Comparison of ENCODE assay signal across 28 cellular contexts in the genomic region with DNA sequence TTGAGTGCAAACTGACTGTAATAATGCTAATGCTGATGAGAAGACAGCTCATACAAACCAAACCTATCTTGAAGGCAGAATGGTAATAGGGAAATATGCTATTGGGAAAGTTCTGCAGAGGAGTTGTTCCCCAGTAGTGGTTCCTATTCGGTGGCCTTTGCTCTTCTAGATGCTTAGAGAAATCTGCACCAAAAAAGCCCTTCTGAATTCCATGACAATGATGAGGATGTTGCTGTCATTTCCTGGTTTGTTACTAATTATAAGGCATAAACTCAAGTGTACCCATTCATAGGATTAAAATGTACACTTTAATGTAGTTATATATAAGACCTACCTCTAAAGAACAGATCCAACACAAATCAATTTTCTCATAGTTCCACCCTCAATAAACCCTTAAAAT. TPM values are rescaled to one million over a fixed set of nuclear protein-coding genes. Genes with fewer than 3 reads are reported as not detected.
DNase-seq lines count a peak whose midpoint lies in the region; ATAC-seq, FAIRE-seq and TF ChIP-seq lines count a peak whose summit lies in the region.
"Had no signal": no experiment of that assay in that cellular context is flagged by ENCODE, and none has a peak within 500 bp of the region (broad histone marks: within the 10 kb centered on the region; RNA-seq: fewer than 3 reads in every experiment).

No MANE protein-coding gene starts in this region.

- no peak for FAIRE-seq in GM12891 (lab: Jason Lieb, UNC)

- no peaks in the 10 kb centered on the region for H3K4me1 Mint-ChIP-seq in activated CD8-positive, alpha-beta memory T cell treated with anti-CD3 and anti-CD28 coated beads, Interleukin-2, amount 10 ng/mL, durations not matched to agents 7 days and 5 days
- peaks cover 26% of the 10 kb centered on the region for H3K4me1 Mint-ChIP-seq in HFFc6 (ENCODE audit: low read depth)
- H3K4me1 Mint-ChIP-seq: B cell; CD8-positive, alpha-beta memory T cell had no signal

- CTCF ChIA-PET in activated CD8-positive, alpha-beta memory T cell treated with anti-CD3 and anti-CD28 coated beads, Interleukin-2, amount 10 ng/mL, durations not matched to agents 7 days and 5 days (lab: Charles Lee), result interaction anchor here (1.5 kb wide), 1 partner anchor 13 kb away, joined by 3 read pairs; no protein-coding TSS in a partner anchor

- peaks cover 24% of the 10 kb centered on the region for H3K36me3 Mint-ChIP-seq in activated CD8-positive, alpha-beta memory T cell treated with anti-CD3 and anti-CD28 coated beads, Interleukin-2, amount 10 ng/mL, durations not matched to agents 7 days and 5 days
- H3K36me3 Mint-ChIP-seq in HFFc6 (ENCODE audit: low read depth), result peaks cover 57% of the 10 kb centered on the region

- H3K4me3 ChIP-seq in uterus, result no peak overlapping the region

- TF ChIP-seq CTCF in HFFc6 (IDR thresholded peaks at IDR 0.05) (no peak), uterus (IDR thresholded peaks at IDR 0.05) (no peak)

- H3K9me3 Mint-ChIP-seq in activated CD8-positive, alpha-beta memory T cell treated with anti-CD3 and anti-CD28 coated beads, Interleukin-2, amount 10 ng/mL, durations not matched to agents 7 days and 5 days (ENCODE audit: low read depth), result no peaks in the 10 kb centered on the region
- H3K9me3 Mint-ChIP-seq in HFFc6, result no peaks in the 10 kb centered on the region
- H3K9me3 Mint-ChIP-seq: CD8-positive, alpha-beta memory T cell had no signal

- H3K27ac Mint-ChIP-seq in activated CD8-positive, alpha-beta memory T cell treated with anti-CD3 and anti-CD28 coated beads, Interleukin-2, amount 10 ng/mL, durations not matched to agents 7 days and 5 days, result peak overlapping the region; percentile 36
- peak overlapping the region; percentile 49 for H3K27ac Mint-ChIP-seq in HFFc6
- H3K27ac Mint-ChIP-seq: B cell had no signal

- no peaks in the 10 kb centered on the region for H3K4me1 ChIP-seq in uterus

- ATAC-seq in activated CD8-positive, alpha-beta memory T cell treated with anti-CD3 and anti-CD28 coated beads, Interleukin-2, amount 10 ng/mL, durations not matched to agents 7 days and 5 days, result no peak
- ATAC-seq: HCT116, Panc1 had no signal

- H3K4me3 Mint-ChIP-seq in activated CD8-positive, alpha-beta memory T cell treated with anti-CD3 and anti-CD28 coated beads, Interleukin-2, amount 10 ng/mL, durations not matched to agents 7 days and 5 days, result no peak overlapping the region
- H3K4me3 Mint-ChIP-seq in HFFc6, result peak overlapping the region; percentile 40; the same call in 1 of the 2 replicates
- H3K4me3 Mint-ChIP-seq: B cell; CD8-positive, alpha-beta memory T cell had no signal

- intact Hi-C loops in uterus (cut with DNase I; ENCODE audit: low total_unique reads), result no loop called here

- no peaks in the 10 kb centered on the region for H3K36me3 ChIP-seq in uterus

- no peaks in the 10 kb centered on the region for H3K9me3 ChIP-seq in uterus
- H3K9me3 ChIP-seq: SK-N-SH had no signal

- no peaks in the 10 kb centered on the region for H3K27me3 ChIP-seq in uterus

- TF ChIP-seq POLR2A in GM12891 (IDR thresholded peaks at IDR 0.05; ENCODE audit: low read depth, low read length), result no peak
- no peak for TF ChIP-seq POLR2A in uterus (IDR thresholded peaks at IDR 0.05)

- H3K27ac ChIP-seq in uterus, result no peak overlapping the region
- H3K27ac ChIP-seq: 22Rv1, C4-2B, HL-60 had no signal

- no peak for DNase-seq in activated CD8-positive, alpha-beta memory T cell treated with anti-CD3 and anti-CD28 coated beads, Interleukin-2, amount 10 ng/mL, durations not matched to agents 7 days and 5 days
- no peak for DNase-seq in activated CD8-positive, alpha-beta memory T cell treated with anti-CD3 and anti-CD28 coated beads for 24 hours
- DNase-seq in HFFc6 (peak; percentile 8), dermis blood vessel endothelial cell (peak; percentile 5), GM12891 (ENCODE audit: insufficient read length, low spot score) (no peak), OCI-M2 (lab: John Stamatoyannopoulos, UW; ENCODE audit: unreplicated experiment) (no peak), uterus (no peak)
- DNase-seq: CD8-positive, alpha-beta memory T cell; DMS 273 treated with DMSO at 0.1 percent for 48 hours; DMS79; GOT3; Karpas-422; MV-4-11; NCI-H1105; NCI-H146; NCI-H1930; NCI-H446; NCI-H524 treated with DMSO at 0.1 percent for 48 hours; NCI-H82; SHP77 treated with DMSO at 0.1 percent for 48 hours; SK-N-SH; SW 1271 had no signal

- no peaks in the 10 kb centered on the region for H3K27me3 Mint-ChIP-seq in activated CD8-positive, alpha-beta memory T cell treated with anti-CD3 and anti-CD28 coated beads, Interleukin-2, amount 10 ng/mL, durations not matched to agents 7 days and 5 days
- H3K27me3 Mint-ChIP-seq in HFFc6 (ENCODE audit: insufficient read depth), result no peaks in the 10 kb centered on the region; the same call in 1 of the 2 replicates
- H3K27me3 Mint-ChIP-seq: B cell; CD8-positive, alpha-beta memory T cell had no signal

TF ChIP-seq in GM12891, 5 proteins besides CTCF, POLR2A, EP300 and RAD21:
- TF ChIP-seq POU2F2 (IDR thresholded peaks at IDR 0.05; ENCODE audit: low read depth, low read length) (no peak), PAX5 (IDR thresholded peaks at IDR 0.05; ENCODE audit: insufficient read depth, low read length, severe bottlenecking) (no peak), POLR2AphosphoS5 (IDR thresholded peaks at IDR 0.05; ENCODE audit: low read depth, low read length) (no peak), SPI1 (IDR thresholded peaks at IDR 0.05; ENCODE audit: low read depth, low read length) (no peak), TAF1 (IDR thresholded peaks at IDR 0.05; ENCODE audit: low read depth, low read length) (no peak)

RNA-seq across cellular contexts. Expression of a gene that starts 30.1 kb away (rescaled TPM):
- 10 to 100 TPM; 38.9 to 46.9 TPM for total RNA-seq in activated CD8-positive, alpha-beta memory T cell treated with anti-CD3 and anti-CD28 coated beads, Interleukin-2, amount 10 ng/mL, durations not matched to agents 7 days and 5 days
- total RNA-seq in HFFc6 (2021; fragmentation: NEBNext Ultra II Directional; extraction: Animal tissue kit (Norgen Biotek cat#: 25700)), result 10 to 100 TPM; 45.9 to 51.7 (median 48.7) TPM
- total RNA-seq in dermis blood vessel endothelial cell, result 38.3 and 49.0 TPM in 2 replicates
- polyA plus RNA-seq in GM12891 (2012; ENCODE audit: low read depth, missing spikeins), result 25.2 TPM
- total RNA-seq in uterus, result 10 to 100 TPM; 16.8 to 86.1 (median 35.9) TPM

RNA-seq across cellular contexts. Expression of a gene that starts 30.6 kb away (rescaled TPM):
- total RNA-seq in activated CD8-positive, alpha-beta memory T cell treated with anti-CD3 and anti-CD28 coated beads, Interleukin-2, amount 10 ng/mL, durations not matched to agents 7 days and 5 days, result 1 to 10 TPM; 2.3 to 2.6 TPM
- 1 to 10 TPM; 1.1 to 2.7 (median 1.6) TPM for total RNA-seq in HFFc6 (2021; fragmentation: NEBNext Ultra II Directional; extraction: Animal tissue kit (Norgen Biotek cat#: 25700))
- total RNA-seq in dermis blood vessel endothelial cell (0.51 and 1.1 TPM in 2 replicates), uterus (10 to 100 TPM in 1 of 4 donors, 1 to 10 TPM in 2, not detected in 1; 1.3 to 12.9 (median 4.4) TPM)
- polyA plus RNA-seq in GM12891 (2012; ENCODE audit: low read depth, missing spikeins), result 0.45 TPM

RNA-seq across cellular contexts. Expression of a gene that starts 36.2 kb away (rescaled TPM):
- 10 to 100 TPM; 45.5 to 59.8 TPM for total RNA-seq in activated CD8-positive, alpha-beta memory T cell treated with anti-CD3 and anti-CD28 coated beads, Interleukin-2, amount 10 ng/mL, durations not matched to agents 7 days and 5 days
- total RNA-seq in HFFc6 (2021; fragmentation: NEBNext Ultra II Directional; extraction: Animal tissue kit (Norgen Biotek cat#: 25700)), result 10 to 100 TPM; 36.4 to 48.6 (median 42.7) TPM
- total RNA-seq in dermis blood vessel endothelial cell (6.5 and 8.4 TPM in 2 replicates), uterus (10 to 100 TPM; 12.4 to 39.0 (median 19.2) TPM)
- 87.6 TPM for polyA plus RNA-seq in GM12891 (2012; ENCODE audit: low read depth, missing spikeins)

Comparison
In these comparisons a context has a peak if more than half of its experiments do, and no peak if none do; other contexts are left out.
1. DNase-seq: peak in HFFc6 (single experiment) and dermis blood vessel endothelial cell (single experiment); none in activated CD8-positive, alpha-beta memory T cell treated with anti-CD3 and anti-CD28 coated beads, Interleukin-2, amount 10 ng/mL, durations not matched to agents 7 days and 5 days (single experiment), activated CD8-positive, alpha-beta memory T cell treated with anti-CD3 and anti-CD28 coated beads for 24 hours (single experiment), GM12891 (single experiment), OCI-M2 (single experiment) and uterus (0 of 2).